ENCODE assay signal across 21 cellular contexts in the genomic region with DNA sequence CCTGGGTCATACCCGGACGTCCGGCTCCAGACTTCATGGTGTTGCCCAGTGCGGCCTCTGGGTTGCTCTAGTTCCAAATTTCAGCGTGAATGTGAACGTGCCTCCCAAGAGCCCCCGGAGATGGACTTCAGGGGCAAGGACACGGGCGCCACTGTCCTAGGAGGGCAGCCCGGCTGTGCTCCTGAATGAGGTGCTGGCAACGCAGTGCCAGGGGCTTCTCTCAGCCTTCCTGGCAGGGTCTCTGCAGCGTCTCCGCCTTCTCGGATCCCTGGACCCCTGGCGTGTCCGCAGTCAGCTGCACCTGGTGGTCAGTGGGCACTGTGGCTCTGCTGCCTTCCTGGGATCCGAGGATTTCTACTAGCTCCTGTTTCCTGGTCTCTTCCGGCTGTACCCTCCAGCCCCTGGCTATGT.
"Had no signal": no experiment of that assay in that cellular context is flagged by ENCODE, and none has a peak within 500 bp of the region (broad histone marks: within the 10 kb centered on the region; RNA-seq: fewer than 3 reads in every experiment).

No MANE protein-coding gene starts in this region.

- H3K27me3 ChIP-seq: transverse colon, uterus had no signal

- H3K27ac ChIP-seq: prostate gland, skin epidermis, transverse colon, uterus had no signal

- FAIRE-seq: endometrium had no signal

- H3K36me3 ChIP-seq: prostate gland, transverse colon, uterus had no signal

- H3K4me1 ChIP-seq: prostate gland, transverse colon, uterus had no signal

- H3K4me3 ChIP-seq: prostate gland, skin epidermis, transverse colon, uterus had no signal

- H3K9me3 ChIP-seq: prostate gland, transverse colon, uterus had no signal

- ATAC-seq: naive thymus-derived CD4-positive, alpha-beta T cell; stimulated activated effector memory CD8-positive, alpha-beta T cell treated with anti-CD3 and anti-CD28 coated beads, Interleukin-12 subunit alpha, Interleukin-12 subunit beta, amount 100 ng/mL, for 72 hours; stimulated activated naive CD8-positive, alpha-beta T cell treated with anti-CD3 and anti-CD28 coated beads, Interleukin-15, amount 100 ng/mL, for 72 hours had no signal

- DNase-seq: activated B cell treated with CpG ODN at 0.5 μM for 24 hours; activated CD4-positive, alpha-beta T cell treated with anti-CD3 and anti-CD28 coated beads for 4 hours; activated CD4-positive, alpha-beta T cell treated with anti-CD3 and anti-CD28 coated beads, Interleukin-2, amount 50 U/mL, for 48 hours; activated naive CD8-positive, alpha-beta T cell treated with anti-CD3 and anti-CD28 coated beads for 36 hours; amygdala; effector CD4-positive, alpha-beta T cell; erythroblast; foreskin fibroblast; immature natural killer cell; kidney glomerular epithelial cell; mesendoderm; naive thymus-derived CD4-positive, alpha-beta T cell; stimulated activated CD4-positive, alpha-beta T cell treated with anti-CD3 and anti-CD28 coated beads, Interleukin-2, amount 100 ng/mL, for 24 hours; T1000; transverse colon; uterus had no signal
